In the genomic region with DNA sequence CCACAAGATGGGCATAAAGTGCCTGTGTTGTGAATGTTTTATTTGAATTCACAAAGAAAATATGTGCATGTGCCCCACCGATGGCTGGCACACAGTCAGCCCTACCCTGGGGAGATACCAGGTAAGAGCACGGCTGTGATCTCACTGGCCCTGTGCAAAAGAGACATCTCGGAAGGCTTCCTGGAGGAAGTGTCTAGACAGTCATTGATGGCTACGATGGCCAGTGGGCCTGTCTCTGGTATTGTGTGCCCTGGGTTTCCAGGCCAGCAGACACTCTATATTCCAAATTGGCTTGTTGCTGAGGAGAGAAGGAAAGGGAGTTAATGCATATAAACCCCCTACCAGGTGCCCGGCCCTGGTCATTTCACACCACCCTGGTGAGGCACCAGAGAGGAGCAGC, we compare ENCODE assay signal across 2 cellular contexts.
TF ChIP-seq lines count a peak whose summit lies in the region.

No MANE protein-coding gene starts in this region.

TF ChIP-seq in A549, 52 proteins besides CTCF, POLR2A, EP300 and RAD21:
- TF ChIP-seq ZFP36 (IDR thresholded peaks at IDR 0.05; ENCODE audit: borderline replicate concordance, partially characterized antibody), result peak; percentile 88
- TF ChIP-seq CHD2 (IDR thresholded peaks at IDR 0.05; ENCODE audit: low read length, partially characterized antibody), result no peak
TF ChIP-seq in A549: peak in this region for 1.

TF ChIP-seq in K562, 482 proteins besides CTCF, POLR2A, EP300 and RAD21:
- TF ChIP-seq GTF2E2 (tag; IDR thresholded peaks at IDR 0.05), result no peak
- TF ChIP-seq TBL1XR1 (IDR thresholded peaks at IDR 0.05; ENCODE audit: low read length in 2 of 2), result no peak
- TF ChIP-seq FOXA1 (IDR thresholded peaks at IDR 0.05; ENCODE audit: borderline replicate concordance), result no peak
- peak; percentile 56 for TF ChIP-seq RBM25 (IDR thresholded peaks at IDR 0.05; ENCODE audit: low read depth, low read length, severe bottlenecking)
- no peak for TF ChIP-seq TEAD2 (tag; IDR thresholded peaks at IDR 0.05)
- TF ChIP-seq ZFP36 (IDR thresholded peaks at IDR 0.05; ENCODE audit: low read depth, low read length, partially characterized antibody), result peak; percentile 96
- no peak for TF ChIP-seq CREM (IDR thresholded peaks at IDR 0.05; ENCODE audit: low read depth)
- TF ChIP-seq, protein P1, sequence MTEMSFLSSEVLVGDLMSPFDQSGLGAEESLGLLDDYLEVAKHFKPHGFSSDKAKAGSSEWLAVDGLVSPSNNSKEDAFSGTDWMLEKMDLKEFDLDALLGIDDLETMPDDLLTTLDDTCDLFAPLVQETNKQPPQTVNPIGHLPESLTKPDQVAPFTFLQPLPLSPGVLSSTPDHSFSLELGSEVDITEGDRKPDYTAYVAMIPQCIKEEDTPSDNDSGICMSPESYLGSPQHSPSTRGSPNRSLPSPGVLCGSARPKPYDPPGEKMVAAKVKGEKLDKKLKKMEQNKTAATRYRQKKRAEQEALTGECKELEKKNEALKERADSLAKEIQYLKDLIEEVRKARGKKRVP (CRISPR knock-in tag; IDR thresholded peaks at IDR 0.05), result no peak
- TF ChIP-seq, protein P2, sequence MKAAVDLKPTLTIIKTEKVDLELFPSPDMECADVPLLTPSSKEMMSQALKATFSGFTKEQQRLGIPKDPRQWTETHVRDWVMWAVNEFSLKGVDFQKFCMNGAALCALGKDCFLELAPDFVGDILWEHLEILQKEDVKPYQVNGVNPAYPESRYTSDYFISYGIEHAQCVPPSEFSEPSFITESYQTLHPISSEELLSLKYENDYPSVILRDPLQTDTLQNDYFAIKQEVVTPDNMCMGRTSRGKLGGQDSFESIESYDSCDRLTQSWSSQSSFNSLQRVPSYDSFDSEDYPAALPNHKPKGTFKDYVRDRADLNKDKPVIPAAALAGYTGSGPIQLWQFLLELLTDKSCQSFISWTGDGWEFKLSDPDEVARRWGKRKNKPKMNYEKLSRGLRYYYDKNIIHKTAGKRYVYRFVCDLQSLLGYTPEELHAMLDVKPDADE (conservative IDR thresholded peaks at IDR 0.05; ENCODE audit: control insufficient read depth, low read depth, low read length), result no peak
- TF ChIP-seq NR2C2 (CRISPR knock-in tag; IDR thresholded peaks at IDR 0.05), result no peak
- no peak for TF ChIP-seq NR2C2 (tag; IDR thresholded peaks at IDR 0.05)
- peak; percentile 34; the same call in 1 of the 2 replicates for TF ChIP-seq ZNF436 (CRISPR knock-in tag; IDR thresholded peaks at IDR 0.05)
- TF ChIP-seq CHD4 (IDR thresholded peaks at IDR 0.05; ENCODE audit: insufficient read depth, insufficient replicate concordance, low read depth, low read length, poor library complexity, severe bottlenecking), result no peak
TF ChIP-seq in K562: peak in this region for 3.
